ENCODE assay signal across 1 cellular context in genomic region chr12:89376844-89377243, GRCh38.
TF ChIP-seq lines count a peak whose summit lies in the region.

No MANE protein-coding gene starts in this region.

TF ChIP-seq in HepG2, 621 proteins besides CTCF, POLR2A, EP300 and RAD21:
- TF ChIP-seq PAWR (CRISPR knock-in tag; IDR thresholded peaks at IDR 0.05; ENCODE audit: borderline replicate concordance) (no peak), TARDBP (CRISPR knock-in tag; IDR thresholded peaks at IDR 0.05) (no peak), ZNF687 (CRISPR knock-in tag; IDR thresholded peaks at IDR 0.05) (no peak), XBP1 (CRISPR knock-in tag; IDR thresholded peaks at IDR 0.05) (no peak)
